1 cellular context compared by ENCODE assay signal in the genomic region with DNA sequence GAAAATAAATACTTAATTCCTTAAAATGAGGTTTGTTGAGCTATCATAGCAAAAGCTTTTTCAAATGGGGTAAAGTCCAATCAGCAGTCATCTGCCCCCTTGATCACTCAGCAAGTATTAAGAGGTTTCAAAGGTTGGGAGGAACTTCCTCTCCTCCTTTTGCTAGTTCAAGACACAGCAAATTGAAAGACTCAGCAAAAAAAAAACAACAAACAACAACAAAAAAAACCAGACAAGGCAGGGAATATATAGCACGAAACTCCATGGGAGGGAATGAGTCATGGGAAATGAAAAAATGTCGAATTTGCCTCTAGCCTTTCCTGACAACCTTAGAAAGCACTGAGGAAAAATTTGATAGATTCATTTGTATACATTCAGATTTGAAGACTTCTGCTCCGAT.
A peak's percentile ranks its signal among the peaks of the same experiment; 100 is the strongest.
TF ChIP-seq lines count a peak whose summit lies in the region.

No MANE protein-coding gene starts in this region.

TF ChIP-seq in K562, 482 proteins besides CTCF, POLR2A, EP300 and RAD21 (continued from another document):
- TF ChIP-seq, protein P1, sequence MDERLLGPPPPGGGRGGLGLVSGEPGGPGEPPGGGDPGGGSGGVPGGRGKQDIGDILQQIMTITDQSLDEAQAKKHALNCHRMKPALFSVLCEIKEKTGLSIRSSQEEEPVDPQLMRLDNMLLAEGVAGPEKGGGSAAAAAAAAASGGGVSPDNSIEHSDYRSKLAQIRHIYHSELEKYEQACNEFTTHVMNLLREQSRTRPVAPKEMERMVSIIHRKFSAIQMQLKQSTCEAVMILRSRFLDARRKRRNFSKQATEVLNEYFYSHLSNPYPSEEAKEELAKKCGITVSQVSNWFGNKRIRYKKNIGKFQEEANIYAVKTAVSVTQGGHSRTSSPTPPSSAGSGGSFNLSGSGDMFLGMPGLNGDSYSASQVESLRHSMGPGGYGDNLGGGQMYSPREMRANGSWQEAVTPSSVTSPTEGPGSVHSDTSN (CRISPR knock-in tag; IDR thresholded peaks at IDR 0.05; ENCODE audit: low read depth) = no peak
- TF ChIP-seq, protein P1 (tag; conservative IDR thresholded peaks at IDR 0.05; ENCODE audit: low read depth) = peak; percentile 45
- TF ChIP-seq SETDB1 (IDR thresholded peaks at IDR 0.05; ENCODE audit: low read length) = no peak
